ENCODE assay signal across 10 cellular contexts in genomic region chr4:165330666-165331065, GRCh38. TPM values are rescaled to one million over a fixed set of nuclear protein-coding genes. Genes with fewer than 3 reads are reported as not detected.
DNase-seq lines count a peak whose midpoint lies in the region; ATAC-seq and TF ChIP-seq lines count a peak whose summit lies in the region.
"Had no signal": no experiment of that assay in that cellular context is flagged by ENCODE, and none has a peak within 500 bp of the region (broad histone marks: within the 10 kb centered on the region; RNA-seq: fewer than 3 reads in every experiment).

No MANE protein-coding gene starts in this region.

- H2BK5ac ChIP-seq in neuronal stem cell (ENCODE audit: low read length) = no peak overlapping the region

- CTCF ChIA-PET in WTC11 (lab: Charles Lee) = interaction anchor here (1.6 kb wide), 1 partner anchor 200 kb away, joined by 5 read pairs; no protein-coding TSS in a partner anchor
- CTCF ChIA-PET in naive thymus-derived CD4-positive, alpha-beta T cell (lab: Charles Lee) = interaction anchor here (1.0 kb wide), 1 partner anchor 45 kb away, joined by 3 read pairs; no protein-coding TSS in a partner anchor

- H3K36me3 Mint-ChIP-seq in T-helper 1 cell treated with Interleukin-12 subunit alpha and Interleukin-12 subunit beta and Interleukin-4 antibody, amounts not matched to agents 30 μg/mL and 1 μg/mL, for 36 hours (ENCODE audit: low read depth) = peaks cover 26% of the 10 kb centered on the region
- H3K36me3 Mint-ChIP-seq in WTC11 = peaks cover 40% of the 10 kb centered on the region
- peaks cover 0 to 28% (median 16%) of the 10 kb centered on the region in 5 donors for H3K36me3 Mint-ChIP-seq in naive thymus-derived CD4-positive, alpha-beta T cell

- peak overlapping the region; percentile 73 for H3K27ac Mint-ChIP-seq in T-helper 1 cell treated with Interleukin-12 subunit alpha and Interleukin-12 subunit beta and Interleukin-4 antibody, amounts not matched to agents 30 μg/mL and 1 μg/mL, for 36 hours
- peak overlapping the region; percentile 61 for H3K27ac Mint-ChIP-seq in WTC11
- peak overlapping the region in 3 of 9 donors; percentile 16 to 50 (median 44) for H3K27ac Mint-ChIP-seq in naive thymus-derived CD4-positive, alpha-beta T cell
- H3K27ac Mint-ChIP-seq: HFFc6 had no signal

- H3K79me1 ChIP-seq in neuronal stem cell (ENCODE audit: low read depth, low read length) = no peaks in the 10 kb centered on the region

- no peak for DNase-seq in T-helper 1 cell
- no peak for DNase-seq in WTC11 (ENCODE audit: low spot score)
- DNase-seq in epithelial cell of proximal tubule (ENCODE audit: low read depth) = no peak
- DNase-seq in neuronal stem cell (ENCODE audit: low spot score) = no peak
- no peak for DNase-seq in naive thymus-derived CD4-positive, alpha-beta T cell
- no peak for DNase-seq in effector CD8-positive, alpha-beta T cell (lab: John Stamatoyannopoulos, UW)
- no peak for DNase-seq in left lung
- DNase-seq: HFFc6, NCI-H2081 treated with DMSO at 0.1 percent for 48 hours had no signal

- H3K27me3 Mint-ChIP-seq in T-helper 1 cell treated with Interleukin-12 subunit alpha and Interleukin-12 subunit beta and Interleukin-4 antibody, amounts not matched to agents 30 μg/mL and 1 μg/mL, for 36 hours (ENCODE audit: low read depth) = no peaks in the 10 kb centered on the region
- H3K27me3 Mint-ChIP-seq in WTC11 (ENCODE audit: low read depth) = no peaks in the 10 kb centered on the region
- no peaks in the 10 kb centered on the region for H3K27me3 Mint-ChIP-seq in naive thymus-derived CD4-positive, alpha-beta T cell

- H2BK15ac ChIP-seq in neuronal stem cell (ENCODE audit: low read length) = no peak overlapping the region

- H2BK120ac ChIP-seq in neuronal stem cell (ENCODE audit: low read depth, low read length) = no peak overlapping the region

- H3K27ac ChIP-seq in neuronal stem cell (replicated peaks; ENCODE audit: low read length) = no peak overlapping the region
- no peak overlapping the region for H3K27ac ChIP-seq in naive thymus-derived CD4-positive, alpha-beta T cell (ENCODE audit: low read depth, low read length)
- no peak overlapping the region for H3K27ac ChIP-seq in left lung

- H3K27me3 ChIP-seq in neuronal stem cell (ENCODE audit: control insufficient read depth in 3 of 3, insufficient read depth in 3 of 3, low read depth in 1 of 3, low read length in 3 of 3) (peaks cover 0 to 2% (median 0%) of the 10 kb centered on the region in 3 experiments), left lung (no peaks in the 10 kb centered on the region)
- H3K27me3 ChIP-seq in naive thymus-derived CD4-positive, alpha-beta T cell (ENCODE audit: control insufficient read depth in 2 of 2, insufficient read depth in 2 of 2, low read length in 2 of 2) = no peaks in the 10 kb centered on the region

- H3K4me3 ChIP-seq in epithelial cell of proximal tubule (ENCODE audit: low read depth, low read length) = peak overlapping the region; percentile 80
- peak overlapping the region; percentile 77 to 81 for H3K4me3 ChIP-seq in neuronal stem cell (ENCODE audit: low read length in 2 of 2)
- H3K4me3 ChIP-seq in naive thymus-derived CD4-positive, alpha-beta T cell (ENCODE audit: low read length) = no peak overlapping the region
- H3K4me3 ChIP-seq in left lung = peak overlapping the region in 1 of 2 donors; percentile 82

- no peak overlapping the region for H3K18ac ChIP-seq in neuronal stem cell (ENCODE audit: low read length)

- no peak overlapping the region for H2AFZ ChIP-seq in neuronal stem cell (ENCODE audit: low read length)

- H3K9ac ChIP-seq in neuronal stem cell (ENCODE audit: low read depth, low read length, poor library complexity) = no peak overlapping the region

- no peaks in the 10 kb centered on the region for H3K9me3 Mint-ChIP-seq in T-helper 1 cell treated with Interleukin-12 subunit alpha and Interleukin-12 subunit beta and Interleukin-4 antibody, amounts not matched to agents 30 μg/mL and 1 μg/mL, for 36 hours
- H3K9me3 Mint-ChIP-seq in WTC11 = no peaks in the 10 kb centered on the region
- no peaks in the 10 kb centered on the region for H3K9me3 Mint-ChIP-seq in naive thymus-derived CD4-positive, alpha-beta T cell

- no peak overlapping the region for H4K8ac ChIP-seq in neuronal stem cell (ENCODE audit: low read depth, low read length)

- H3K23ac ChIP-seq in neuronal stem cell (ENCODE audit: low read depth, low read length, poor library complexity) = no peak overlapping the region

- H3K36me3 ChIP-seq in neuronal stem cell (replicated peaks in 1 of 2; ENCODE audit: control insufficient read depth in 2 of 2, insufficient read depth in 2 of 2, low read length in 2 of 2) (peaks cover 12 to 70% of the 10 kb centered on the region in 2 donors), left lung (peaks cover 0 to 33% of the 10 kb centered on the region in 2 donors)
- peaks cover 0 to 4% (median 0%) of the 10 kb centered on the region in 3 experiments for H3K36me3 ChIP-seq in naive thymus-derived CD4-positive, alpha-beta T cell (ENCODE audit: control insufficient read depth in 2 of 3, insufficient read depth in 3 of 3, low read length in 3 of 3)

- WGBS in neuronal stem cell (ENCODE audit: extremely low coverage in 2 of 2, insufficient read length in 2 of 2, insufficient replicate concordance in 1 of 2), 2 donors = no CpG with 5 or more reads among the region's 5 CpGs

- H3K14ac ChIP-seq in neuronal stem cell (ENCODE audit: low read length) = no peak overlapping the region

- H3K4me1 ChIP-seq in neuronal stem cell (ENCODE audit: control insufficient read depth in 2 of 2, insufficient read depth in 1 of 2, low read depth in 1 of 2, low read length in 2 of 2) (peaks cover 8 to 25% of the 10 kb centered on the region in 2 donors), left lung (peaks cover 0 to 52% of the 10 kb centered on the region in 2 donors)
- peaks cover 18 to 31% of the 10 kb centered on the region in 2 donors for H3K4me1 ChIP-seq in naive thymus-derived CD4-positive, alpha-beta T cell (ENCODE audit: control insufficient read depth in 2 of 2, insufficient read depth in 2 of 2, low read length in 2 of 2)

- H4K91ac ChIP-seq in neuronal stem cell (ENCODE audit: low read depth, low read length, poor library complexity) = no peak overlapping the region

- H2BK12ac ChIP-seq in neuronal stem cell (ENCODE audit: low read length) = no peak overlapping the region

- POLR2A ChIA-PET in WTC11 (lab: Charles Lee) = no interaction called here
- POLR2A ChIA-PET in naive thymus-derived CD4-positive, alpha-beta T cell (lab: Charles Lee) = no interaction called here

- H3K9me3 ChIP-seq in neuronal stem cell (replicated peaks in 1 of 2; ENCODE audit: control insufficient read depth in 2 of 2, insufficient read depth in 1 of 2, low read depth in 1 of 2, low read length in 2 of 2) = no peaks in the 10 kb centered on the region
- no peaks in the 10 kb centered on the region for H3K9me3 ChIP-seq in naive thymus-derived CD4-positive, alpha-beta T cell (ENCODE audit: control insufficient read depth in 2 of 3, low read length in 3 of 3)
- no peaks in the 10 kb centered on the region for H3K9me3 ChIP-seq in left lung

- TF ChIP-seq CTCF in WTC11 (IDR thresholded peaks at IDR 0.05) (no peak), epithelial cell of proximal tubule (conservative IDR thresholded peaks at IDR 0.05; ENCODE audit: low read depth, low read length) (no peak), left lung (IDR thresholded peaks at IDR 0.05) (no peak)

- ATAC-seq in WTC11 = no peak
- ATAC-seq in naive thymus-derived CD4-positive, alpha-beta T cell = no peak
- no peak for ATAC-seq in left lung

- H3K4me2 ChIP-seq in neuronal stem cell (ENCODE audit: insufficient read depth, low read length, poor library complexity, severe bottlenecking) = peak overlapping the region; percentile 54

- peaks cover 52% of the 10 kb centered on the region for H3K4me1 Mint-ChIP-seq in T-helper 1 cell treated with Interleukin-12 subunit alpha and Interleukin-12 subunit beta and Interleukin-4 antibody, amounts not matched to agents 30 μg/mL and 1 μg/mL, for 36 hours (ENCODE audit: low read depth)
- peaks cover 57% of the 10 kb centered on the region for H3K4me1 Mint-ChIP-seq in WTC11
- H3K4me1 Mint-ChIP-seq in naive thymus-derived CD4-positive, alpha-beta T cell = peaks cover 34 to 52% (median 41%) of the 10 kb centered on the region in 7 donors

- peak overlapping the region; percentile 65 for H3K4me3 Mint-ChIP-seq in T-helper 1 cell treated with Interleukin-12 subunit alpha and Interleukin-12 subunit beta and Interleukin-4 antibody, amounts not matched to agents 30 μg/mL and 1 μg/mL, for 36 hours
- no peak overlapping the region for H3K4me3 Mint-ChIP-seq in WTC11
- peak overlapping the region in 3 of 10 donors; percentile 8 to 60 (median 46) for H3K4me3 Mint-ChIP-seq in naive thymus-derived CD4-positive, alpha-beta T cell
- H3K4me3 Mint-ChIP-seq: HFFc6 had no signal

- intact Hi-C loops in naive thymus-derived CD4-positive, alpha-beta T cell (cut with micrococcal nuclease) = no loop called here
- intact Hi-C loops in left lung (cut with DNase I) = no loop called here

- no peak overlapping the region for H3K4ac ChIP-seq in neuronal stem cell (ENCODE audit: low read length)

- no peak overlapping the region for H2AK5ac ChIP-seq in neuronal stem cell (ENCODE audit: low read depth, low read length)

TF ChIP-seq in WTC11, 78 proteins besides CTCF, POLR2A, EP300 and RAD21 (continues in another document):
- TF ChIP-seq MXD4 (CRISPR knock-in tag; IDR thresholded peaks at IDR 0.05; ENCODE audit: borderline replicate concordance) (no peak), RELA (CRISPR knock-in tag; IDR thresholded peaks at IDR 0.05; ENCODE audit: borderline replicate concordance) (no peak), CDX4 (CRISPR knock-in tag; IDR thresholded peaks at IDR 0.05; ENCODE audit: borderline replicate concordance) (no peak), GRHL2 (CRISPR knock-in tag; IDR thresholded peaks at IDR 0.05; ENCODE audit: insufficient replicate concordance, severe bottlenecking) (no peak)

RNA-seq across cellular contexts. Expression of gene MSMO1, which starts 3.2 kb away (rescaled TPM):
- total RNA-seq in WTC11 (2021) (72.9 to 89.9 TPM (median 86.8 TPM) in 3 replicates), epithelial cell of proximal tubule (96.7 and 237 TPM in 2 replicates), left lung (100 to 1,000 TPM; 119 to 270 TPM)
- 226 TPM for polyA plus RNA-seq in neuronal stem cell (2013, experiment 1 of 2)
- 233 TPM for polyA plus RNA-seq in neuronal stem cell (2013, experiment 2 of 2)
- total RNA-seq in naive thymus-derived CD4-positive, alpha-beta T cell = 10 to 100 TPM in 4 of 5 experiments, 1 to 10 TPM in 1; 9.6 to 37.9 (median 24.6) TPM
- polyA plus RNA-seq in naive thymus-derived CD4-positive, alpha-beta T cell = 10 to 100 TPM; 16.1 to 22.8 TPM

RNA-seq across cellular contexts. Expression of gene CPE, which starts 48.1 kb away (rescaled TPM):
- total RNA-seq in WTC11 (2021) (9.2 to 12.4 TPM (median 10.9 TPM) in 3 replicates), epithelial cell of proximal tubule (10.6 and 10.7 TPM in 2 replicates), left lung (10 to 100 TPM; 24.5 to 28.9 TPM)
- polyA plus RNA-seq in neuronal stem cell (2013, experiment 1 of 2) = 71.3 TPM
- polyA plus RNA-seq in neuronal stem cell (2013, experiment 2 of 2) = 71.3 TPM
- total RNA-seq in naive thymus-derived CD4-positive, alpha-beta T cell = not detected
- under 1 TPM; 0.09 to 0.10 TPM for polyA plus RNA-seq in naive thymus-derived CD4-positive, alpha-beta T cell
